ENCODE assay signal across 8 cellular contexts in the genomic region with DNA sequence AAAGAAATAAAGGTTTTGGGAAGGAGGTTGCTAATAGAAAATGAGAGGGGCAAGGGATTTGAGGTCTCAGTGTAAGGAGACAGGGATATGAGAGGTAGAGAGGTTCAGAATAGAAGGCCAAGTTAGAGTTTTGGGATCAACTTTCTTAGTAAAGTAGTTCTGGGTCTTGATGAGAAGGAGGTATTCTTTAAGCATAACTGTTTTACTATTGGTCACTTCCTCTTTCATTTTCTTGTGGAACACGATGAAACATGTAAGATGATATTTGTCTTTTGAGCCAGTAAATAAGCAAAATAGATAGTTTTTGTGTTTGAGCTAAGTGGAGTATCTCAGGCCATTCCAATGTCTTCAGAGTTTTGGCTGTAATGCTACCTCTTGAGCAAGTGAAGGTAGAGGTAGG.
DNase-seq lines count a peak whose midpoint lies in the region; ATAC-seq, FAIRE-seq and TF ChIP-seq lines count a peak whose summit lies in the region.
"Not testable (repeated sequence)": the region's sequence is repeated elsewhere in the genome, so short reads cannot be mapped to it uniquely, and the experiment has no call there.

No MANE protein-coding gene starts in this region.

- not testable (repeated sequence) for H3K27me3 ChIP-seq in ACC112 (ENCODE audit: insufficient read depth, low read length); GM12878 (replicated peaks in 1 of 2; ENCODE audit: control insufficient read depth in 2 of 2, insufficient read depth in 2 of 2, low read length in 1 of 2); osteoblast (ENCODE audit: insufficient read depth, low read length)

- peaks cover 21% of the 10 kb centered on the region for H3K4me1 Mint-ChIP-seq in WTC11

- TF ChIP-seq EP300 in GM12878 (IDR thresholded peaks at IDR 0.05; ENCODE audit: borderline replicate concordance in 1 of 2, control insufficient read depth in 1 of 2, low read depth in 2 of 2, low read length in 2 of 2), result not testable (repeated sequence)

- H3K4me3 ChIP-seq in ACC112 (ENCODE audit: low read depth, low read length) (peak overlapping the region; percentile 39; the same call in 1 of the 2 replicates), GM12878 (peak overlapping the region; percentile 15; the same call in 1 of the 2 replicates)
- not testable (repeated sequence) for H3K4me3 ChIP-seq in fibroblast of villous mesenchyme (ENCODE audit: low read depth, low read length); osteoblast (ENCODE audit: insufficient read depth, low read length)

- 6% methylated on average over 1 of the region's 1 CpG for WGBS in GM12878 (ENCODE audit: insufficient coverage, insufficient replicate concordance, low lambda C conversion rate, missing lambda C conversion rate)

- SMC1A ChIA-PET in GM12878 (lab: Charles Lee; ENCODE audit: uncharacterized antibody, unreplicated experiment), result interaction anchor here (0.6 to 1.6 kb wide), 3 partner anchors 64 to 174 kb away, joined by 4 to 6 read pairs (median 4); no protein-coding TSS in a partner anchor

- peaks cover 56% of the 10 kb centered on the region for H3K79me2 ChIP-seq in ACC112 (ENCODE audit: control insufficient read depth, insufficient read depth, low read length, unreplicated experiment)
- H3K79me2 ChIP-seq in GM12878 (ENCODE audit: control insufficient read depth, insufficient read depth, low read length), result not testable (repeated sequence)
- peaks cover 55% of the 10 kb centered on the region for H3K79me2 ChIP-seq in osteoblast (ENCODE audit: insufficient read depth, low read length)

- peaks cover 35% of the 10 kb centered on the region for H3K36me3 ChIP-seq in ACC112 (ENCODE audit: insufficient read depth, low read length)
- peaks cover 0 to 15% of the 10 kb centered on the region in 2 experiments for H3K36me3 ChIP-seq in GM12878 (ENCODE audit: control insufficient read depth in 2 of 2, insufficient read depth in 2 of 2, low read length in 1 of 2)
- peaks cover 27% of the 10 kb centered on the region for H3K36me3 ChIP-seq in osteoblast (ENCODE audit: insufficient read depth, low read length)

- not testable (repeated sequence) for H4K20me1 ChIP-seq in GM12878 (ENCODE audit: control insufficient read depth, insufficient read depth); osteoblast (ENCODE audit: insufficient read depth, low read length)

- not testable (repeated sequence) for DNase-seq in GM12891 (ENCODE audit: insufficient read length, low spot score); WTC11 (ENCODE audit: low spot score); GM12878 (ENCODE audit: low read depth, low spot score); osteoblast (ENCODE audit: insufficient read length, low spot score, missing footprints)
- DNase-seq in NAMALWA (ENCODE audit: low spot score) (peak; percentile 33), fibroblast of villous mesenchyme (ENCODE audit: low read depth) (peak; percentile 36)

- POLR2A ChIA-PET in WTC11 (lab: Charles Lee), result not testable (repeated sequence)
- POLR2A ChIA-PET in GM12878 (lab: Charles Lee), result interaction anchor here (0.6 kb wide), 1 partner anchor 244 kb away, joined by 3 read pairs; no protein-coding TSS in a partner anchor

- H3K9ac ChIP-seq in GM12878 (ENCODE audit: control insufficient read depth, insufficient read depth, low read length), result not testable (repeated sequence)

- H3K9me3 ChIP-seq in GM12878 (replicated peaks; ENCODE audit: control insufficient read depth, insufficient read depth, low read length); osteoblast (ENCODE audit: low read depth, low read length): not testable (repeated sequence)

- not testable (repeated sequence) for H3K4me3 Mint-ChIP-seq in WTC11

- H3K4me1 ChIP-seq in ACC112 (ENCODE audit: control insufficient read depth, insufficient read depth, low read length, unreplicated experiment) (peaks cover 49% of the 10 kb centered on the region), osteoblast (ENCODE audit: insufficient read depth, low read length) (peaks cover 20% of the 10 kb centered on the region)
- not testable (repeated sequence) for H3K4me1 ChIP-seq in GM12878 (ENCODE audit: control insufficient read depth, insufficient read depth, low read length)

- peak overlapping the region; percentile 39; the same call in 1 of the 2 replicates for H3K4me2 ChIP-seq in GM12878 (ENCODE audit: control insufficient read depth, insufficient read depth)
- H3K4me2 ChIP-seq in osteoblast (ENCODE audit: insufficient read depth, low read length), result peak overlapping the region; percentile 41

- not testable (repeated sequence) for TF ChIP-seq POLR2A in GM12891 (IDR thresholded peaks at IDR 0.05; ENCODE audit: low read depth, low read length); GM12878 (IDR thresholded peaks at IDR 0.05; ENCODE audit: low read depth, low read length)

- intact Hi-C loops in GM12878 (cut with micrococcal nuclease; ENCODE audit: unreplicated experiment), result not testable (repeated sequence)

- not testable (repeated sequence) for H3K36me3 Mint-ChIP-seq in WTC11

- in situ Hi-C loops in GM12878 (cut with MboI), result not testable (repeated sequence)

- CTCF ChIA-PET in WTC11 (lab: Charles Lee); GM12878 (lab: Yijun Ruan, JAX): not testable (repeated sequence)

- RAD21 ChIA-PET in GM12878 (lab: Charles Lee; ENCODE audit: unreplicated experiment), result interaction anchor here (2.1 kb wide), 1 partner anchor 140 kb away, joined by 6 read pairs; no protein-coding TSS in a partner anchor

- FAIRE-seq in GM12891 (lab: Jason Lieb, UNC); GM12878 (lab: Jason Lieb, UNC): not testable (repeated sequence)

- not testable (repeated sequence) for TF ChIP-seq RAD21 in GM12878 (IDR thresholded peaks at IDR 0.05; ENCODE audit: insufficient read depth, low read depth, low read length)

- H3K27ac ChIP-seq in ACC112 (ENCODE audit: low read depth, low read length) (peak overlapping the region; percentile 80), GM12878 (ENCODE audit: control insufficient read depth, insufficient read depth) (peak overlapping the region; percentile 24), osteoblast (ENCODE audit: low read depth, low read length) (peak overlapping the region; percentile 86)

- not testable (repeated sequence) for BruUV-seq in GM12878 (replicated peaks; lab: Mats Ljungman, UMichigan)

- not testable (repeated sequence) for TF ChIP-seq CTCF in WTC11 (IDR thresholded peaks at IDR 0.05); GM12878 (IDR thresholded peaks at IDR 0.05 in 2 of 3, conservative IDR thresholded peaks at IDR 0.05 in 1 of 3; ENCODE audit: control insufficient read depth in 2 of 3, extremely low read depth in 1 of 3, insufficient read depth in 1 of 3, low read depth in 3 of 3, low read length in 3 of 3); fibroblast of villous mesenchyme (IDR thresholded peaks at IDR 0.05; ENCODE audit: insufficient read depth, low read depth, low read length); osteoblast (IDR thresholded peaks at IDR 0.05; ENCODE audit: extremely low read depth, low read depth, low read length)

- ATAC-seq in HG02759 (IDR thresholded peaks at IDR 0.05; ENCODE audit: unreplicated experiment) (peak; percentile 52), GM12878 (peak; percentile 73)
- not testable (repeated sequence) for ATAC-seq in WTC11

- H3K9me3 Mint-ChIP-seq in WTC11, result not testable (repeated sequence)

- H3K27ac Mint-ChIP-seq in WTC11, result peak overlapping the region; percentile 1; the same call in 1 of the 2 replicates

- H3K27me3 Mint-ChIP-seq in WTC11 (ENCODE audit: low read depth), result not testable (repeated sequence)

- H2AFZ ChIP-seq in ACC112 (ENCODE audit: low read length, unreplicated experiment); GM12878 (ENCODE audit: control insufficient read depth, low read depth, low read length); osteoblast (ENCODE audit: low read length): not testable (repeated sequence)

TF ChIP-seq in GM12891, 5 proteins besides CTCF, POLR2A, EP300 and RAD21:
- peak; percentile 76 for TF ChIP-seq SPI1 (IDR thresholded peaks at IDR 0.05; ENCODE audit: low read depth, low read length)

TF ChIP-seq in GM12878, 131 proteins besides CTCF, POLR2A, EP300 and RAD21:
- TF ChIP-seq SPI1 (IDR thresholded peaks at IDR 0.05; ENCODE audit: borderline replicate concordance, insufficient read depth, low read depth, low read length), result peak; percentile 71
TF ChIP-seq in GM12878: peak in this region for 1; not testable (repeated sequence) for 130.

Comparison
In these comparisons a context has a peak if more than half of its experiments do, and no peak if none do; other contexts are left out.
1. H3K27ac ChIP-seq: peak in every context shown above with its lines; median percentile 86 in osteoblast; 80 in ACC112; 24 in GM12878.